15 cellular contexts compared by ENCODE assay signal in genomic region chr15:98666441-98666840, GRCh38. TPM values are rescaled to one million over a fixed set of nuclear protein-coding genes. Genes with fewer than 3 reads are reported as not detected.
DNase-seq lines count a peak whose midpoint lies in the region; ATAC-seq and TF ChIP-seq lines count a peak whose summit lies in the region.
"Had no signal": no experiment of that assay in that cellular context is flagged by ENCODE, and none has a peak within 500 bp of the region (broad histone marks: within the 10 kb centered on the region; RNA-seq: fewer than 3 reads in every experiment).

No MANE protein-coding gene starts in this region.

- H3K9me3 Mint-ChIP-seq in activated naive CD4-positive, alpha-beta T cell treated with anti-CD3 and anti-CD28 coated beads, Interleukin-2, amount 50 U/mL, for 24 hours, result no peaks in the 10 kb centered on the region
- H3K9me3 Mint-ChIP-seq in type B pancreatic cell, result no peaks in the 10 kb centered on the region
- no peaks in the 10 kb centered on the region for H3K9me3 Mint-ChIP-seq in effector memory CD8-positive, alpha-beta T cell
- no peaks in the 10 kb centered on the region for H3K9me3 Mint-ChIP-seq in naive thymus-derived CD8-positive, alpha-beta T cell

- peaks cover 43% of the 10 kb centered on the region for H3K4me1 ChIP-seq in hepatocyte (ENCODE audit: insufficient read depth)

- H3K4me3 ChIP-seq in hepatocyte, result no peak overlapping the region
- H3K4me3 ChIP-seq: K562 had no signal

- H3K9me3 ChIP-seq in hepatocyte (ENCODE audit: low read depth), result no peaks in the 10 kb centered on the region

- H3K27me3 Mint-ChIP-seq in activated naive CD4-positive, alpha-beta T cell treated with anti-CD3 and anti-CD28 coated beads, Interleukin-2, amount 50 U/mL, for 24 hours, result no peaks in the 10 kb centered on the region
- no peaks in the 10 kb centered on the region for H3K27me3 Mint-ChIP-seq in type B pancreatic cell
- H3K27me3 Mint-ChIP-seq in effector memory CD8-positive, alpha-beta T cell, result peaks cover 21 to 39% of the 10 kb centered on the region in 2 donors
- peaks cover 0 to 3% (median 0%) of the 10 kb centered on the region in 5 donors for H3K27me3 Mint-ChIP-seq in naive thymus-derived CD8-positive, alpha-beta T cell

- in situ Hi-C loops in SK-MEL-5 (cut with HindIII; ENCODE audit: low pct_unique_long_range_greater_than_20kb, low sequenced_read_pairs), result no loop called here

- no peak overlapping the region for H2AFZ ChIP-seq in hepatocyte

- DNase-seq in activated naive CD4-positive, alpha-beta T cell treated with Interleukin-2 at 50 U/mL for 16 hours, result no peak
- DNase-seq in SK-MEL-5 (ENCODE audit: low read depth, low spot score) (peak; percentile 85), hepatocyte (ENCODE audit: low spot score) (no peak), type B pancreatic cell (ENCODE audit: extremely low spot score, unreplicated experiment) (no peak)
- no peak for DNase-seq in effector memory CD8-positive, alpha-beta T cell
- DNase-seq in naive thymus-derived CD8-positive, alpha-beta T cell, result no peak
- DNase-seq: 8988T, GF-D8, NCI-H1417 treated with DMSO at 0.1 percent for 48 hours, NCI-H1930, NCI-H69, SIG-M5 had no signal

- H3K27me3 ChIP-seq in hepatocyte, result no peaks in the 10 kb centered on the region

- H3K4me1 Mint-ChIP-seq in activated naive CD4-positive, alpha-beta T cell treated with anti-CD3 and anti-CD28 coated beads, Interleukin-2, amount 50 U/mL, for 24 hours, result peaks cover 91% of the 10 kb centered on the region
- peaks cover 60% of the 10 kb centered on the region for H3K4me1 Mint-ChIP-seq in type B pancreatic cell (ENCODE audit: unreplicated experiment)
- peaks cover 0 to 15% of the 10 kb centered on the region in 2 donors for H3K4me1 Mint-ChIP-seq in effector memory CD8-positive, alpha-beta T cell (ENCODE audit: low read depth in 2 of 2)
- H3K4me1 Mint-ChIP-seq in naive thymus-derived CD8-positive, alpha-beta T cell, result peaks cover 49 to 86% (median 77%) of the 10 kb centered on the region in 4 donors

- peaks cover 43% of the 10 kb centered on the region for H4K20me1 ChIP-seq in hepatocyte (ENCODE audit: insufficient read depth, poor library complexity, severe bottlenecking)

- H3K27ac ChIP-seq in hepatocyte, result peak overlapping the region; percentile 47

- H3K9me2 ChIP-seq in hepatocyte (replicated peaks; ENCODE audit: insufficient read depth), result no peaks in the 10 kb centered on the region

- POLR2A ChIA-PET in naive thymus-derived CD8-positive, alpha-beta T cell (lab: Charles Lee), result no interaction called here

- H3K4me2 ChIP-seq in hepatocyte, result no peak overlapping the region

- H3K27ac Mint-ChIP-seq in activated naive CD4-positive, alpha-beta T cell treated with anti-CD3 and anti-CD28 coated beads, Interleukin-2, amount 50 U/mL, for 24 hours, result no peak overlapping the region
- H3K27ac Mint-ChIP-seq in type B pancreatic cell, result peak overlapping the region; percentile 90
- H3K27ac Mint-ChIP-seq in effector memory CD8-positive, alpha-beta T cell, result no peak overlapping the region
- H3K27ac Mint-ChIP-seq in naive thymus-derived CD8-positive, alpha-beta T cell, result peak overlapping the region in 3 of 10 donors; percentile 2 to 20 (median 12)

- peak overlapping the region; percentile 2 for H3K4me3 Mint-ChIP-seq in activated naive CD4-positive, alpha-beta T cell treated with anti-CD3 and anti-CD28 coated beads, Interleukin-2, amount 50 U/mL, for 24 hours
- peak overlapping the region; percentile 3 for H3K4me3 Mint-ChIP-seq in type B pancreatic cell
- H3K4me3 Mint-ChIP-seq in effector memory CD8-positive, alpha-beta T cell, result no peak overlapping the region
- H3K4me3 Mint-ChIP-seq in naive thymus-derived CD8-positive, alpha-beta T cell, result peak overlapping the region in 2 of 10 donors; percentile 0 to 5

- H3K79me2 ChIP-seq in hepatocyte, result peaks cover 98% of the 10 kb centered on the region

- ATAC-seq in GM21381 (IDR thresholded peaks at IDR 0.05; ENCODE audit: unreplicated experiment), result no peak
- ATAC-seq in effector memory CD8-positive, alpha-beta T cell (replicated peaks), result no peak
- no peak for ATAC-seq in naive thymus-derived CD8-positive, alpha-beta T cell
- ATAC-seq: K562 had no signal

- no peaks in the 10 kb centered on the region for H3K36me3 ChIP-seq in hepatocyte (replicated peaks; ENCODE audit: insufficient read depth, low read depth)

- TF ChIP-seq CTCF in hepatocyte (IDR thresholded peaks at IDR 0.05; ENCODE audit: poor library complexity), result no peak
- no peak for TF ChIP-seq CTCF in type B pancreatic cell (conservative IDR thresholded peaks at IDR 0.05)

- peaks cover 3% of the 10 kb centered on the region for H3K36me3 Mint-ChIP-seq in activated naive CD4-positive, alpha-beta T cell treated with anti-CD3 and anti-CD28 coated beads, Interleukin-2, amount 50 U/mL, for 24 hours
- peaks cover 15% of the 10 kb centered on the region for H3K36me3 Mint-ChIP-seq in type B pancreatic cell
- H3K36me3 Mint-ChIP-seq in effector memory CD8-positive, alpha-beta T cell (ENCODE audit: insufficient read depth), result no peaks in the 10 kb centered on the region
- H3K36me3 Mint-ChIP-seq in naive thymus-derived CD8-positive, alpha-beta T cell, result peaks cover 0 to 9% (median 0%) of the 10 kb centered on the region in 3 donors

- WGBS in hepatocyte (ENCODE audit: low lambda C conversion rate, missing lambda C conversion rate), result 98% methylated on average over 6 of the region's 6 CpGs

RNA-seq across cellular contexts. Expression of gene IGF1R, which starts 18.1 kb away (rescaled TPM):
- 20.2 and 31.5 TPM in 2 replicates for total RNA-seq in SK-MEL-5 (2014; rRNA removed; shearing (Covaris generic))
- 47.2 and 63.4 TPM in 2 replicates for polyA plus RNA-seq in SK-MEL-5 (2015; cell fraction: cytosol; rRNA removed)
- 55.3 and 109 TPM in 2 replicates for polyA plus RNA-seq in SK-MEL-5 (2015; cell fraction: nucleus; rRNA removed)
- total RNA-seq in hepatocyte (21.7 and 42.9 TPM in 2 replicates), type B pancreatic cell (ENCODE audit: low replicate concordance) (66.9 and 87.1 TPM in 2 replicates)
- 10.8 and 14.4 TPM in 2 replicates for polyA plus RNA-seq in hepatocyte
- 100 to 1,000 TPM; 117 to 122 TPM for total RNA-seq in naive thymus-derived CD8-positive, alpha-beta T cell
- polyA plus RNA-seq in naive thymus-derived CD8-positive, alpha-beta T cell, result 1 to 10 TPM; 2.5 to 6.3 (median 4.9) TPM

Comparison
In these comparisons a context has a peak if more than half of its experiments do, and no peak if none do; other contexts are left out.
1. H3K4me3 Mint-ChIP-seq: peak in activated naive CD4-positive, alpha-beta T cell treated with anti-CD3 and anti-CD28 coated beads, Interleukin-2, amount 50 U/mL, for 24 hours (single experiment) and type B pancreatic cell (single experiment); none in effector memory CD8-positive, alpha-beta T cell (0 of 2).